Comparison of ENCODE assay signal across 8 cellular contexts in the genomic region with DNA sequence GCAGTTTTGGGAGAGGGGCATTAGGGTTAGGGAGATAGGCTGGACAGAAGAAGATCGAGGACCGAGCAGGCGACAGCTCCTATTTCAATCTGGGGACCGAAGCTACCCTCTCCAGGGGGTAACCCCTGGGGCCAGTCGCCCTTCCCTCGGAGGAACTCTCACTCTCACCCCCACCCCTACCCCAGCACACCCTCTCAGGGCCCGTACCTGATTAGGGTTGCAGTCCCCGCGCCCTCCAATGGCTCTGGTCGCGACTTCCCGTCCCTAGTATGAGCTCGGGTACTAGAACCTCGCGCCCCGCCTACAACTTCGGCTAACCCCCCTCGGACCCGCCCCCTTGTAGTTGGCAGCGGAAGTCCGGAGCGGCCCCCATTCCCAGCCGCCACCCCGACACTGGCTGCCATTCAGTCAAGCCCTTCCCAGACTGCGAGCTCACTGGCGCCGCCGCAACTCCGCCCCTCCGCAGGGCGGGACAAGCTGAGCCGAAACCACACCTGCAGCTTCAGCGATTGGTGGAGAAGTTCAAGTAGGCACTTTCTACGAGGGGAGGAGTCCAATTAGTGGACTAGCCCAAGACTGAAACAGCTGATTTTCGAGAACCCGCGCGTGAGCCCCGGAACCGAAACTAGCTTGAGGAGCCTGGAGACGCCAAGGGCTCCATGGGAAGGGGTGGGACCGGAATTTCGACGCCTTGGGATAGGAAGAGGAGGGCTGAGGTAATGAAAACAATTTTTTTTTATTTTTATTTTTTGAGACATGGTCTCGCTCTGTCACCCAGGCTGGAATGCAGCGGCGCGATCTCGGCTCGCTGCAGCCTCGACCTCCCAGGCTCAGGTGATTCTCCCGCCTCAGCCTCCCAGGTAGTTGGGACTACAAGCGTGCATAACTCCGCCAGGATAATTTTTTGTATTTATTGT. TPM values are rescaled to one million over a fixed set of nuclear protein-coding genes. Genes with fewer than 3 reads are reported as not detected.
A peak's percentile ranks its signal among the peaks of the same experiment; 100 is the strongest.
DNase-seq lines count a peak whose midpoint lies in the region; ATAC-seq and TF ChIP-seq lines count a peak whose summit lies in the region.

A gene (minus strand): TSS at position 257 of the 917 bp plus-strand sequence. CDS start 3,536 bp downstream, outside the sequence.

- peak; percentile 98 to 99 for ATAC-seq in natural killer cell treated with Interleukin-12 subunit alpha and Interleukin-12 subunit beta and Interleukin-15 and Interleukin-18, amount 100 ng/mL, for 72 hours
- ATAC-seq in stimulated activated naive CD8-positive, alpha-beta T cell treated with anti-CD3 and anti-CD28 coated beads, Interleukin-15, Interleukin-2, amounts not matched to agents 100 U/mL and 50 U/mL, for 24 hours: peak; percentile 99

- no CpG with 5 or more reads among the region's 54 CpGs for WGBS in H9 (ENCODE audit: extremely low coverage, insufficient read length, low lambda C conversion rate)

- H3K4me3 ChIP-seq in MG63 (peak within 1 kb of the TSS; percentile 70), fibroblast of pulmonary artery (replicated peaks; ENCODE audit: low read depth, low read length) (peak within 1 kb of the TSS; percentile 99)

- H3K27me3 ChIP-seq in H9 (ENCODE audit: insufficient read depth, low read length) (no peaks in the 10 kb centered on the region), MG63 (no peaks in the 10 kb centered on the region)

- peak within 1 kb of the TSS; percentile 89 for H3K27ac ChIP-seq in H9 (ENCODE audit: insufficient read length, low read depth, low read length)

- no peak within 1 kb of the TSS for H2BK12ac ChIP-seq in H9 (ENCODE audit: insufficient read length, low read depth, low read length)

- peaks cover 10% of the 10 kb centered on the region; the same call in 1 of the 2 replicates for H3K27me3 Mint-ChIP-seq in H9 (ENCODE audit: low read depth)
- no peaks in the 10 kb centered on the region for H3K27me3 Mint-ChIP-seq in natural killer cell treated with Interleukin-12 subunit alpha and Interleukin-12 subunit beta and Interleukin-15 and Interleukin-18, amount 100 ng/mL, for 72 hours

- no peak within 1 kb of the TSS for H3K4ac ChIP-seq in H9 (ENCODE audit: low read depth, low read length)

- H2AFZ ChIP-seq in H9 (ENCODE audit: low read length): no peak within 1 kb of the TSS

- H2BK5ac ChIP-seq in H9 (ENCODE audit: insufficient read length, low read length): no peak within 1 kb of the TSS

- no peaks in the 10 kb centered on the region for H3K9me3 Mint-ChIP-seq in H9
- no peaks in the 10 kb centered on the region for H3K9me3 Mint-ChIP-seq in natural killer cell treated with Interleukin-12 subunit alpha and Interleukin-12 subunit beta and Interleukin-15 and Interleukin-18, amount 100 ng/mL, for 72 hours

- H4K20me1 ChIP-seq in H9 (ENCODE audit: control insufficient read depth, insufficient read depth, insufficient read length): no peaks in the 10 kb centered on the region

- peak within 1 kb of the TSS; percentile 81 for H3K9ac ChIP-seq in H9 (ENCODE audit: extremely low read depth, insufficient read length, low read length)

- peaks cover 10 to 12% of the 10 kb centered on the region in 2 experiments for H3K4me1 Mint-ChIP-seq in H9
- H3K4me1 Mint-ChIP-seq in natural killer cell treated with Interleukin-12 subunit alpha and Interleukin-12 subunit beta and Interleukin-15 and Interleukin-18, amount 100 ng/mL, for 72 hours (ENCODE audit: low read depth in 2 of 2): peaks cover 13 to 21% of the 10 kb centered on the region in 2 donors

- H3K4me1 ChIP-seq in H9 (ENCODE audit: insufficient read depth, low read length): no peaks in the 10 kb centered on the region

- peak within 1 kb of the TSS; percentile 92 for H3K4me3 Mint-ChIP-seq in H9
- H3K4me3 Mint-ChIP-seq in natural killer cell treated with Interleukin-12 subunit alpha and Interleukin-12 subunit beta and Interleukin-15 and Interleukin-18, amount 100 ng/mL, for 72 hours: peak within 1 kb of the TSS; percentile 86

- H3K23ac ChIP-seq in H9 (ENCODE audit: insufficient read length, low read depth, low read length): no peak within 1 kb of the TSS

- H3K18ac ChIP-seq in H9 (ENCODE audit: insufficient read length, low read depth, low read length): no peak within 1 kb of the TSS

- H3K56ac ChIP-seq in H9 (ENCODE audit: insufficient read length, low read depth, low read length): no peak within 1 kb of the TSS

- H3K9me3 ChIP-seq in H9 (ENCODE audit: control insufficient read depth, low read depth, low read length): no peaks in the 10 kb centered on the region
- H3K9me3 ChIP-seq in MG63: no peaks in the 10 kb centered on the region

- H3K79me1 ChIP-seq in H9 (ENCODE audit: insufficient read depth, low read depth, low read length, poor library complexity, severe bottlenecking): no peaks in the 10 kb centered on the region

- H3K36me3 Mint-ChIP-seq in H9 (ENCODE audit: insufficient read depth in 1 of 3, low read depth in 3 of 3): peaks cover 4 to 12% (median 9%) of the 10 kb centered on the region in 3 experiments; a peak in 6 of 7 replicates
- H3K36me3 Mint-ChIP-seq in natural killer cell treated with Interleukin-12 subunit alpha and Interleukin-12 subunit beta and Interleukin-15 and Interleukin-18, amount 100 ng/mL, for 72 hours: no peaks in the 10 kb centered on the region

- H3K36me3 ChIP-seq in MG63: peaks cover 13% of the 10 kb centered on the region; the same call in 1 of the 2 replicates

- H3K4me2 ChIP-seq in H9 (ENCODE audit: insufficient read depth, insufficient read length, low read length): peak within 1 kb of the TSS; percentile 57

- H3K14ac ChIP-seq in H9 (ENCODE audit: insufficient read depth, low read length): no peak within 1 kb of the TSS

- no peak within 1 kb of the TSS for H4K91ac ChIP-seq in H9 (ENCODE audit: insufficient read length, low read depth, low read length)

- no peak within 1 kb of the TSS for H2BK20ac ChIP-seq in H9 (ENCODE audit: low read depth, low read length, poor library complexity, severe bottlenecking)

- no peak within 1 kb of the TSS for H4K8ac ChIP-seq in H9 (replicated peaks; ENCODE audit: insufficient read length, low read depth, low read length)

- no peak within 1 kb of the TSS for H2BK120ac ChIP-seq in H9 (ENCODE audit: low read depth, low read length, poor library complexity, severe bottlenecking)

- H4K5ac ChIP-seq in H9 (ENCODE audit: insufficient read length, low read depth, low read length): no peak within 1 kb of the TSS

- peak within 1 kb of the TSS; percentile 90 to 97 (median 95) for H3K27ac Mint-ChIP-seq in H9
- H3K27ac Mint-ChIP-seq in natural killer cell treated with Interleukin-12 subunit alpha and Interleukin-12 subunit beta and Interleukin-15 and Interleukin-18, amount 100 ng/mL, for 72 hours: peak within 1 kb of the TSS; percentile 88 to 95

- DNase-seq in ELR (ENCODE audit: low read depth) (peak; percentile 100), H9 (peak; percentile 100), MG63 (peak; percentile 99), SHP77 treated with DMSO at 0.1 percent for 48 hours (lab: John Stamatoyannopoulos, UW) (peak; percentile 96), fibroblast of pulmonary artery (ENCODE audit: low read depth) (peak; percentile 100)
- DNase-seq in activated effector memory CD4-positive, alpha-beta T cell treated with anti-CD3 and anti-CD28 coated beads, Interleukin-2, amount 50 U/mL, for 16 hours: peak; percentile 100
- peak; percentile 100 for DNase-seq in natural killer cell treated with Interleukin-12 subunit alpha and Interleukin-12 subunit beta and Interleukin-15 and Interleukin-18, amount 100 ng/mL, for 72 hours (ENCODE audit: low spot score)
- peak; percentile 99 for DNase-seq in stimulated activated naive CD8-positive, alpha-beta T cell treated with anti-CD3 and anti-CD28 coated beads, Interleukin-15, Interleukin-2, amounts not matched to agents 100 U/mL and 50 U/mL, for 24 hours

- no peaks in the 10 kb centered on the region for H3K79me2 ChIP-seq in H9 (ENCODE audit: insufficient read depth, low read length)

- no peak within 1 kb of the TSS for H2AK5ac ChIP-seq in H9 (ENCODE audit: insufficient read length, low read length)

- no peaks in the 10 kb centered on the region for H3K23me2 ChIP-seq in H9 (ENCODE audit: insufficient read length, low read depth, low read length, poor library complexity, severe bottlenecking)

- no peak for TF ChIP-seq CTCF in H9 (conservative IDR thresholded peaks at IDR 0.05)
- TF ChIP-seq CTCF in fibroblast of pulmonary artery (IDR thresholded peaks at IDR 0.05; ENCODE audit: low read length, missing control alignments): no peak

- no peak within 1 kb of the TSS for H2BK15ac ChIP-seq in H9 (ENCODE audit: low read depth, low read length)

- no peak within 1 kb of the TSS for H3T11ph ChIP-seq in H9 (ENCODE audit: low read length)

RNA-seq across cellular contexts. Expression of the gene that starts here (rescaled TPM):
- 47.8 and 49.9 TPM in 2 replicates for total RNA-seq in H9 (2021)
- total RNA-seq in MG63 (2014; rRNA removed; shearing (Covaris generic); ENCODE audit: low replicate concordance): 15.3 and 18.1 TPM in 2 replicates
- 100 to 1,000 TPM in 1 of 2 donors, 10 to 100 TPM in 1; 97.7 to 104 TPM for total RNA-seq in natural killer cell treated with Interleukin-12 subunit alpha and Interleukin-12 subunit beta and Interleukin-15 and Interleukin-18, amount 100 ng/mL, for 72 hours

Comparison
In these comparisons a context has a peak if more than half of its experiments do, and no peak if none do; other contexts are left out.
1. Peak in every context shown above with its lines: DNase-seq, ATAC-seq, H3K4me3 ChIP-seq and H3K27ac ChIP-seq.